14 cellular contexts compared by ENCODE assay signal in genomic region chr6:15340775-15341174, GRCh38.
A peak's percentile ranks its signal among the peaks of the same experiment; 100 is the strongest.
DNase-seq lines count a peak whose midpoint lies in the region; ATAC-seq and TF ChIP-seq lines count a peak whose summit lies in the region.
"Had no signal": no experiment of that assay in that cellular context is flagged by ENCODE, and none has a peak within 500 bp of the region (broad histone marks: within the 10 kb centered on the region; RNA-seq: fewer than 3 reads in every experiment).

No MANE protein-coding gene starts in this region.

- H3K9me3 Mint-ChIP-seq in GM23338 (no peaks in the 10 kb centered on the region; the same call in 2 of the 3 replicates), memory B cell (no peaks in the 10 kb centered on the region)

- DNase-seq in NOMO-1 treated with DMSO at 0.1 percent for 48 hours (lab: John Stamatoyannopoulos, UW; ENCODE audit: unreplicated experiment) (peak; percentile 41), NOMO-1 treated with dmso at 0.1 percent for 144 hours (lab: John Stamatoyannopoulos, UW; ENCODE audit: unreplicated experiment) (no peak), GM23338 (ENCODE audit: low spot score) (no peak), SK-MEL-5 (ENCODE audit: low read depth, low spot score) (peak; percentile 56), memory B cell (ENCODE audit: low spot score in 2 of 2) (no peak), foreskin fibroblast (no peak), NCI-H2081 treated with DMSO at 0.1 percent for 48 hours (lab: John Stamatoyannopoulos, UW) (no peak), retina (no peak)
- DNase-seq: GDM1; kidney; NCI-H1105; occipital lobe; stimulated activated CD4-positive, alpha-beta T cell treated with anti-CD3 and anti-CD28 coated beads, Interleukin-4, amount 100 ng/mL, for 4 hours; transverse colon had no signal

- H3F3A ChIP-seq in GM23338 (replicated peaks; ENCODE audit: low read depth), result peaks cover 28% of the 10 kb centered on the region

- H3K27me3 Mint-ChIP-seq in GM23338 (ENCODE audit: insufficient read depth, low read depth, poor library complexity), result peaks cover 28% of the 10 kb centered on the region
- no peaks in the 10 kb centered on the region for H3K27me3 Mint-ChIP-seq in memory B cell

- H3K4me3 ChIP-seq in GM23338, result peak overlapping the region; percentile 7
- no peak overlapping the region for H3K4me3 ChIP-seq in foreskin fibroblast (ENCODE audit: low read depth in 1 of 2, low read length in 2 of 2)
- H3K4me3 ChIP-seq: transverse colon had no signal

- H3K4me1 Mint-ChIP-seq in GM23338, result peaks cover 88% of the 10 kb centered on the region
- peaks cover 56% of the 10 kb centered on the region for H3K4me1 Mint-ChIP-seq in memory B cell

- H3K4me3 Mint-ChIP-seq in GM23338 (peak overlapping the region; percentile 37; the same call in 2 of the 3 replicates), memory B cell (peak overlapping the region; percentile 35)

- H3K9me2 ChIP-seq in GM23338 (ENCODE audit: insufficient read depth), result no peaks in the 10 kb centered on the region

- ATAC-seq in GM23338 (no peak), memory B cell (ENCODE audit: low read depth) (peak; percentile 55)

- H3K4me2 ChIP-seq in GM23338, result peak overlapping the region; percentile 72

- in situ Hi-C loops in SK-MEL-5 (cut with HindIII; ENCODE audit: low pct_unique_long_range_greater_than_20kb, low sequenced_read_pairs), result no loop called here

- no peaks in the 10 kb centered on the region for H3K36me3 ChIP-seq in GM23338 (ENCODE audit: insufficient read depth)
- H3K36me3 ChIP-seq: transverse colon had no signal

- H3K27ac ChIP-seq in GM23338 (ENCODE audit: low read depth), result peak overlapping the region; percentile 52; the same call in 1 of the 2 replicates
- H3K27ac ChIP-seq: transverse colon had no signal

- H4K20me1 ChIP-seq in GM23338 (replicated peaks; ENCODE audit: insufficient read depth), result peaks cover 95% of the 10 kb centered on the region

- peaks cover 3% of the 10 kb centered on the region; the same call in 2 of the 3 replicates for H3K36me3 Mint-ChIP-seq in GM23338 (ENCODE audit: low read depth)
- no peaks in the 10 kb centered on the region for H3K36me3 Mint-ChIP-seq in memory B cell

- H2AFZ ChIP-seq in GM23338, result no peak overlapping the region

- H3K4me1 ChIP-seq in GM23338 (ENCODE audit: insufficient read depth), result peaks cover 100% of the 10 kb centered on the region

- no peak for TF ChIP-seq CTCF in GM23338 (conservative IDR thresholded peaks at IDR 0.05; ENCODE audit: low read depth in 2 of 2)
- no peak for TF ChIP-seq CTCF in foreskin fibroblast (IDR thresholded peaks at IDR 0.05; ENCODE audit: low read depth, low read length)

- H3K27ac Mint-ChIP-seq in GM23338, result no peak overlapping the region
- H3K27ac Mint-ChIP-seq in memory B cell, result peak overlapping the region; percentile 74

- peaks cover 100% of the 10 kb centered on the region for H3K79me2 ChIP-seq in GM23338 (replicated peaks; ENCODE audit: insufficient read depth)

- H3K27me3 ChIP-seq in GM23338 (ENCODE audit: insufficient read depth), result no peaks in the 10 kb centered on the region
- H3K27me3 ChIP-seq: transverse colon had no signal

TF ChIP-seq in GM23338, 12 proteins besides CTCF, POLR2A, EP300 and RAD21:
- TF ChIP-seq NANOG (IDR thresholded peaks at IDR 0.05; ENCODE audit: borderline replicate concordance) (no peak), ZNF114 (CRISPR knock-in tag; IDR thresholded peaks at IDR 0.05) (no peak), REST (IDR thresholded peaks at IDR 0.05; ENCODE audit: unreplicated experiment) (no peak), ZNF462 (CRISPR knock-in tag; IDR thresholded peaks at IDR 0.05) (no peak), POLR2AphosphoS5 (IDR thresholded peaks at IDR 0.05; ENCODE audit: low read depth) (no peak), ZNF331 (CRISPR knock-in tag; IDR thresholded peaks at IDR 0.05; ENCODE audit: low read depth) (no peak), JUNB (IDR thresholded peaks at IDR 0.05; ENCODE audit: unreplicated experiment) (no peak), CREB1 (CRISPR knock-in tag; IDR thresholded peaks at IDR 0.05; ENCODE audit: low read depth) (no peak), EZH2 (IDR thresholded peaks at IDR 0.05; ENCODE audit: low read depth, unreplicated experiment) (no peak)

Comparison
In these comparisons a context has a peak if more than half of its experiments do, and no peak if none do; other contexts are left out.
1. DNase-seq: peak in NOMO-1 treated with DMSO at 0.1 percent for 48 hours (single experiment) and SK-MEL-5 (single experiment); none in NOMO-1 treated with dmso at 0.1 percent for 144 hours (single experiment), GM23338 (single experiment), memory B cell (0 of 2), foreskin fibroblast (0 of 2), NCI-H2081 treated with DMSO at 0.1 percent for 48 hours (single experiment) and retina (single experiment).